In the genomic region with DNA sequence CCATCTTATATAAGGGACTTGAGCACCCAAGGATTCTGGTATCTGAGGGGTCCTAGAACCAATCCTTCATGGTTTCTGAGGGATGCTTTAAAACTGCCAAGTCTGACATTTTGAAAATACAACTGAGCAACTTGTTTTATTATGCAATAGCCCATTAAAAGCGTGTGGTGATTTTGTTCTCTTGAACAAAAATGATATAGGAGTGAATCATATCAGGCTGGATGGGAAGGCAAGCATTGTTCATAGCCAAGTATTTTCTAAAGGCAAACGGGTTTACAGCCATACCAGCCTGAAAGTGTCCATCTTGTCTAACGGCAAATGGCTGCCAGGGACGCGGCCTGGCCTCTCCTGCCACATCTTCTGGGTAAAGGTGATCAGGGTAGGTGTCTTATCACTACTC, we compare ENCODE assay signal across 26 cellular contexts. TPM values are rescaled to one million over a fixed set of nuclear protein-coding genes. Genes with fewer than 3 reads are reported as not detected.
DNase-seq lines count a peak whose midpoint lies in the region; ATAC-seq and TF ChIP-seq lines count a peak whose summit lies in the region.
"Had no signal": no experiment of that assay in that cellular context is flagged by ENCODE, and none has a peak within 500 bp of the region (broad histone marks: within the 10 kb centered on the region; RNA-seq: fewer than 3 reads in every experiment).

No MANE protein-coding gene starts in this region.

- peak overlapping the region; percentile 68 for H3K27ac Mint-ChIP-seq in HFFc6
- H3K27ac Mint-ChIP-seq: stimulated activated naive CD8-positive, alpha-beta T cell treated with anti-CD3 and anti-CD28 coated beads, Interleukin-15, amount 100 ng/mL, for 72 hours; type B pancreatic cell had no signal

- H3K79me2 ChIP-seq in ACC112 (ENCODE audit: control insufficient read depth, insufficient read depth, low read length, unreplicated experiment) (peaks cover 5% of the 10 kb centered on the region), mammary epithelial cell (ENCODE audit: insufficient read depth, low read length) (no peaks in the 10 kb centered on the region)

- no peak overlapping the region for H2AFZ ChIP-seq in ACC112 (ENCODE audit: low read length, unreplicated experiment)
- no peak overlapping the region for H2AFZ ChIP-seq in mammary epithelial cell (ENCODE audit: low read depth, low read length)

- H3K4me1 ChIP-seq in ACC112 (ENCODE audit: control insufficient read depth, insufficient read depth, low read length, unreplicated experiment) (peaks cover 35% of the 10 kb centered on the region), mammary epithelial cell (ENCODE audit: insufficient read depth, low read length) (peaks cover 26% of the 10 kb centered on the region), foreskin keratinocyte (peaks cover 17% of the 10 kb centered on the region)
- H3K4me1 ChIP-seq: colonic mucosa, prostate gland had no signal

- peaks cover 49% of the 10 kb centered on the region for H3K4me1 Mint-ChIP-seq in HFFc6 (ENCODE audit: low read depth)
- H3K4me1 Mint-ChIP-seq: neural crest cell had no signal

- H3K36me3 Mint-ChIP-seq in HFFc6 (ENCODE audit: low read depth) = peaks cover 30% of the 10 kb centered on the region

- no peaks in the 10 kb centered on the region for H3K9me3 ChIP-seq in mammary epithelial cell (replicated peaks; ENCODE audit: insufficient read depth, low read length)
- H3K9me3 ChIP-seq: colonic mucosa, prostate gland had no signal

- H3K27me3 ChIP-seq in ACC112 (ENCODE audit: insufficient read depth, low read length) (no peaks in the 10 kb centered on the region), mammary epithelial cell (ENCODE audit: insufficient read depth, low read length) (no peaks in the 10 kb centered on the region), foreskin keratinocyte (no peaks in the 10 kb centered on the region)
- H3K27me3 ChIP-seq: colonic mucosa had no signal

- peak overlapping the region; percentile 72 for H3K27ac ChIP-seq in ACC112 (ENCODE audit: low read depth, low read length)
- H3K27ac ChIP-seq in mammary epithelial cell (ENCODE audit: insufficient read depth, low read depth, low read length) = no peak overlapping the region
- H3K27ac ChIP-seq in foreskin keratinocyte = no peak overlapping the region
- H3K27ac ChIP-seq: colonic mucosa, prostate gland, VCaP had no signal

- DNase-seq in HFFc6 (peak; percentile 77), mammary epithelial cell (peak; percentile 68), foreskin keratinocyte (peak; percentile 46 to 70), G401 (ENCODE audit: low spot score) (no peak), NCI-H2029 (lab: John Stamatoyannopoulos, UW) (no peak), NOMO-1 treated with DMSO at 0.1 percent for 48 hours (lab: John Stamatoyannopoulos, UW; ENCODE audit: unreplicated experiment) (no peak)
- no peak for DNase-seq in activated T-cell treated with anti-CD3 and anti-CD28 coated beads, Interleukin-2, amount 50 U/mL, for 48 hours
- DNase-seq: activated CD4-positive, alpha-beta T cell treated with anti-CD3 and anti-CD28 coated beads, Interleukin-2, amount 50 U/mL, for 4 hours; aorta; colonic mucosa; glutamatergic neuron; KBM-7; midbrain; NCI-H1092; NCI-H2081 treated with DMSO at 0.1 percent for 48 hours; NCI-H524; small intestine; stimulated activated CD4-positive, alpha-beta T cell treated with anti-CD3 and anti-CD28 coated beads, Interleukin-2, amount 100 ng/mL, for 48 hours; stimulated activated naive CD8-positive, alpha-beta T cell treated with anti-CD3 and anti-CD28 coated beads, Interleukin-15, amount 100 ng/mL, for 72 hours had no signal

- intact Hi-C loops in mammary epithelial cell (cut with micrococcal nuclease) = no loop called here

- dilution Hi-C loops in mammary epithelial cell (cut with HindIII; ENCODE audit: low sequenced_read_pairs) = no loop called here

- H3K36me3 ChIP-seq in ACC112 (ENCODE audit: insufficient read depth, low read length) (peaks cover 44% of the 10 kb centered on the region), mammary epithelial cell (ENCODE audit: insufficient read depth, low read length) (peaks cover 9% of the 10 kb centered on the region)
- H3K36me3 ChIP-seq: colonic mucosa had no signal

- no TSS peak for BruUV-seq in mammary epithelial cell (replicated peaks; lab: Mats Ljungman, UMichigan)

- no peaks in the 10 kb centered on the region for H4K20me1 ChIP-seq in mammary epithelial cell (ENCODE audit: insufficient read depth, low read length)

- WGBS in mammary epithelial cell (ENCODE audit: low coverage, missing lambda C conversion rate) = 78% methylated on average over 5 of the region's 5 CpGs

- CTCF ChIA-PET in mammary epithelial cell (lab: Charles Lee; ENCODE audit: low non-redundant PET) = no interaction called here

- ATAC-seq in foreskin keratinocyte = peak; percentile 52
- ATAC-seq: left lobe of liver; Right ventricle myocardium inferior; stimulated activated naive CD8-positive, alpha-beta T cell treated with anti-CD3 and anti-CD28 coated beads, Interleukin-15, amount 100 ng/mL, for 72 hours had no signal

- no peaks in the 10 kb centered on the region for H3K9me3 Mint-ChIP-seq in HFFc6
- H3K9me3 Mint-ChIP-seq: neural crest cell; stimulated activated naive CD8-positive, alpha-beta T cell treated with anti-CD3 and anti-CD28 coated beads, Interleukin-15, amount 100 ng/mL, for 72 hours; type B pancreatic cell had no signal

- no peak overlapping the region for H3K4me3 ChIP-seq in ACC112 (ENCODE audit: low read depth, low read length)
- no peak overlapping the region for H3K4me3 ChIP-seq in mammary epithelial cell (replicated peaks in 1 of 3; ENCODE audit: insufficient read depth in 1 of 3, low read depth in 2 of 3, low read length in 3 of 3)
- H3K4me3 ChIP-seq: colonic mucosa, prostate gland had no signal

- no peaks in the 10 kb centered on the region; the same call in 1 of the 2 replicates for H3K27me3 Mint-ChIP-seq in HFFc6 (ENCODE audit: insufficient read depth)
- H3K27me3 Mint-ChIP-seq: stimulated activated naive CD8-positive, alpha-beta T cell treated with anti-CD3 and anti-CD28 coated beads, Interleukin-15, amount 100 ng/mL, for 72 hours; type B pancreatic cell had no signal

- no peak overlapping the region for H3K4me2 ChIP-seq in mammary epithelial cell (ENCODE audit: insufficient read depth, low read depth, low read length)

- H3K4me3 Mint-ChIP-seq in HFFc6 = no peak overlapping the region
- H3K4me3 Mint-ChIP-seq: neural crest cell; stimulated activated naive CD8-positive, alpha-beta T cell treated with anti-CD3 and anti-CD28 coated beads, Interleukin-15, amount 100 ng/mL, for 72 hours; type B pancreatic cell had no signal

- no peak overlapping the region for H3K9ac ChIP-seq in mammary epithelial cell (ENCODE audit: insufficient read depth, low read length)

- no peak for TF ChIP-seq CTCF in HFFc6 (IDR thresholded peaks at IDR 0.05)
- TF ChIP-seq CTCF in mammary epithelial cell (conservative IDR thresholded peaks at IDR 0.05 in 1 of 2, IDR thresholded peaks at IDR 0.05 in 1 of 2; ENCODE audit: extremely low read depth in 1 of 2, insufficient read depth in 1 of 2, low read depth in 1 of 2, low read length in 2 of 2) = no peak
- TF ChIP-seq CTCF in foreskin keratinocyte (conservative IDR thresholded peaks at IDR 0.05) = no peak

- in situ Hi-C loops in mammary epithelial cell (cut with MboI; ENCODE audit: low sequenced_read_pairs in 2 of 2) = loop anchor here in 1 of 2 donors (25.0 kb wide), 1 partner anchor 583 kb away; no protein-coding TSS in a partner anchor
- in situ Hi-C loops in G401 (cut with HindIII; ENCODE audit: low sequenced_read_pairs) = no loop called here

RNA-seq across cellular contexts. Expression of a gene that starts 23.4 kb away (rescaled TPM):
- 10 to 100 TPM; 10.8 to 14.2 (median 11.4) TPM for total RNA-seq in HFFc6 (2021; fragmentation: NEBNext Ultra II Directional; extraction: Animal tissue kit (Norgen Biotek cat#: 25700))
- total RNA-seq in mammary epithelial cell = 10 to 100 TPM; 13.0 to 21.7 TPM
- 31.4 TPM for polyA plus RNA-seq in mammary epithelial cell
- 7.0 TPM for polyA minus RNA-seq in mammary epithelial cell
- total RNA-seq in foreskin keratinocyte = 26.5 and 27.8 TPM in 2 replicates
- 28.8 and 29.1 TPM in 2 replicates for polyA plus RNA-seq in foreskin keratinocyte
- total RNA-seq in G401 (2014; rRNA removed; shearing (Covaris generic)) = 3.4 and 12.9 TPM in 2 replicates

RNA-seq across cellular contexts. Expression of a gene that starts 31.9 kb away (rescaled TPM):
- under 1 TPM; 0.54 to 0.96 (median 0.80) TPM for total RNA-seq in HFFc6 (2021; fragmentation: NEBNext Ultra II Directional; extraction: Animal tissue kit (Norgen Biotek cat#: 25700))
- under 1 TPM; 0.33 to 0.85 TPM for total RNA-seq in mammary epithelial cell
- polyA plus RNA-seq in mammary epithelial cell = 0.16 TPM
- not detected for polyA minus RNA-seq in mammary epithelial cell
- 0.07 and 0.20 TPM in 2 replicates for total RNA-seq in foreskin keratinocyte
- polyA plus RNA-seq in foreskin keratinocyte = not detected in 2 replicates
- 7.3 and 13.1 TPM in 2 replicates for total RNA-seq in G401 (2014; rRNA removed; shearing (Covaris generic))
- total RNA-seq: aorta, left lobe of liver, Right ventricle myocardium inferior had no signal
- polyA plus RNA-seq: aorta had no signal

RNA-seq across cellular contexts. Expression of a gene that starts 48.0 kb away (rescaled TPM):
- total RNA-seq in HFFc6 (2021; fragmentation: NEBNext Ultra II Directional; extraction: Animal tissue kit (Norgen Biotek cat#: 25700)) = 10 to 100 TPM; 29.4 to 67.3 (median 62.6) TPM
- total RNA-seq in mammary epithelial cell = 10 to 100 TPM; 12.5 to 15.3 TPM
- polyA plus RNA-seq in mammary epithelial cell = 8.0 TPM
- polyA minus RNA-seq in mammary epithelial cell = 11.3 TPM
- 14.5 and 16.5 TPM in 2 replicates for total RNA-seq in foreskin keratinocyte
- 9.2 and 10.4 TPM in 2 replicates for polyA plus RNA-seq in foreskin keratinocyte
- 11.7 and 17.9 TPM in 2 replicates for total RNA-seq in G401 (2014; rRNA removed; shearing (Covaris generic))

Comparison
In these comparisons a context has a peak if more than half of its experiments do, and no peak if none do; other contexts are left out.
1. DNase-seq: peak in HFFc6 (single experiment), mammary epithelial cell (single experiment) and foreskin keratinocyte (2 of 2); none in activated T-cell treated with anti-CD3 and anti-CD28 coated beads, Interleukin-2, amount 50 U/mL, for 48 hours (0 of 2), G401 (single experiment), NCI-H2029 (single experiment) and NOMO-1 treated with DMSO at 0.1 percent for 48 hours (single experiment).